ENCODE assay signal across 8 cellular contexts in the genomic region with DNA sequence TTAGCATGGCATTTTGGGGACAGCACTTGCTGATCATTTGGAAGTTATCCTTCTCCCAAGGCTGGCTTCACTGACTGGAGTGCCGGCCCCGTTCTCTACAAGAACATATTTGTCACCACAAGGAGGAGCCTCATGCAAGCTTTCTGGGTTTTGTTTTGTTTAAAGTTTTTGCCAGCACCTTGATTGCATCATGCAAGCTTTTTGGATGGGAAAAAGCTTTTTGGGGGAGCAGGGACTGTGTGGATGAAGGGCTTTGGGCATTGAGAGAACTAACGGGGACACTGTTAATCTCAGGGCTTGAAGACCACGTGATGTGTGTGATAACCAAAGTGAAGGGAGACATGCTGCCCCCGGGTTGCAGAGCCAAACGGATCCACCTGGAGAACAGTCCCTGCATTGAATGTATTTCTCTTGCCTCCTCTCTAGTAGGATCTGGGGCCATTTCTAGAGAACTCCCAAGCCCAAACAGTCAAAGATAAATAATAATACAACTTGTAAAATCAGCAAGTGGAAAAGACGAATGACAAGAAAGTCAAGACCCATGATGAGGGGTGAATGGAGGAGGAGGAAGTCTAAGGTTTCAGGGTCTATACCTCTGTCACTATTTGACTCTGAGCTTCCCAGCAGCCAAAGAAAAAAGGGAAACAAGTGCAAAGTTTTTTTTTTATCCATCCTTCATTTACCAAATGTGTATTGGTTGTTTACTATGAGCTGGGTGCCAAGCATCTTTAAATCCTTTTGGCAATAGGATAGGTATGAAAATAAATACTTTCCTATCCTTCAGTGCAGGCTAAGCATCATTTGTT. TPM values are rescaled to one million over a fixed set of nuclear protein-coding genes. Genes with fewer than 3 reads are reported as not detected.
DNase-seq lines count a peak whose midpoint lies in the region; ATAC-seq and TF ChIP-seq lines count a peak whose summit lies in the region.

No MANE protein-coding gene starts in this region.

- H3K79me2 ChIP-seq in KMS-11 (ENCODE audit: insufficient read depth, low read depth) = no peaks in the 10 kb centered on the region

- DNase-seq in DMS153 treated with DMSO at 0.1 percent for 48 hours (lab: John Stamatoyannopoulos, UW; ENCODE audit: unreplicated experiment) (peak; percentile 20), DMS153 (lab: John Stamatoyannopoulos, UW) (no peak), adipocyte (ENCODE audit: low read depth) (peak; percentile 49), left lung (no peak)
- no peak for DNase-seq in stimulated activated CD8-positive, alpha-beta memory T cell treated with anti-CD3 and anti-CD28 coated beads, Interleukin-4, amount 100 ng/mL, for 48 hours

- H3K27ac ChIP-seq in KMS-11 (no peak overlapping the region), left lung (no peak overlapping the region)

- intact Hi-C loops in left lung (cut with DNase I) = loop anchor here in 1 of 2 donors (10.0 kb wide), 1 partner anchor 62 kb away; no protein-coding TSS in a partner anchor

- peak overlapping the region; percentile 21; the same call in 1 of the 2 replicates for H2AFZ ChIP-seq in KMS-11 (ENCODE audit: low read depth)

- H3K4me1 ChIP-seq in KMS-11 (ENCODE audit: low read depth, poor library complexity, severe bottlenecking) (peaks cover 9% of the 10 kb centered on the region), adipocyte (ENCODE audit: control insufficient read depth, insufficient read depth, low read length) (peaks cover 4% of the 10 kb centered on the region), left lung (no peaks in the 10 kb centered on the region)

- H3K27me3 ChIP-seq in KMS-11 (ENCODE audit: insufficient read depth, low read depth) (no peaks in the 10 kb centered on the region), adipocyte (replicated peaks; ENCODE audit: control insufficient read depth, insufficient read depth, low read length) (peaks cover 51% of the 10 kb centered on the region), left lung (peaks cover 5 to 89% of the 10 kb centered on the region in 2 donors)

- TF ChIP-seq CTCF in KMS-11 (conservative IDR thresholded peaks at IDR 0.05; ENCODE audit: low read depth, low read length) (peak; percentile 77), left lung (IDR thresholded peaks at IDR 0.05) (peak; percentile 14 to 35)

- H3K9ac ChIP-seq in KMS-11 = no peak overlapping the region
- H3K9ac ChIP-seq in adipocyte (ENCODE audit: low read length) = no peak overlapping the region

- H3K36me3 ChIP-seq in KMS-11 (ENCODE audit: insufficient read depth) (no peaks in the 10 kb centered on the region), adipocyte (ENCODE audit: control insufficient read depth, insufficient read depth, low read length, severe bottlenecking) (no peaks in the 10 kb centered on the region), left lung (no peaks in the 10 kb centered on the region)

- H3K4me2 ChIP-seq in KMS-11 = no peak overlapping the region

- no peak overlapping the region for H3K4me3 ChIP-seq in KMS-11 (IDR thresholded peaks at IDR 0.05; ENCODE audit: insufficient read depth, low read depth, low read length)
- H3K4me3 ChIP-seq in adipocyte (ENCODE audit: low read length) = no peak overlapping the region
- H3K4me3 ChIP-seq in left lung = no peak overlapping the region

- no peaks in the 10 kb centered on the region for H4K20me1 ChIP-seq in KMS-11 (ENCODE audit: insufficient read depth)

- no peaks in the 10 kb centered on the region for H3K9me3 ChIP-seq in adipocyte (ENCODE audit: control insufficient read depth, low read length)
- H3K9me3 ChIP-seq in left lung = no peaks in the 10 kb centered on the region

- no peak for TF ChIP-seq POLR2A in GM18505 (IDR thresholded peaks at IDR 0.05; ENCODE audit: borderline replicate concordance, extremely low read depth, insufficient read depth, insufficient read length)

- ATAC-seq in left lung (peak; percentile 19), GM21367 (IDR thresholded peaks at IDR 0.05; ENCODE audit: unreplicated experiment) (no peak), GM18505 (IDR thresholded peaks at IDR 0.05; ENCODE audit: unreplicated experiment) (no peak)

RNA-seq across cellular contexts. Expression of gene TMEM114, which starts 17.2 kb away (rescaled TPM):
- not detected for total RNA-seq in left lung

RNA-seq across cellular contexts. Expression of gene METTL22, which starts 48.4 kb away (rescaled TPM):
- 10 to 100 TPM; 28.2 to 43.5 TPM for total RNA-seq in left lung

Comparison
In these comparisons a context has a peak if more than half of its experiments do, and no peak if none do; other contexts are left out.
1. DNase-seq: peak in DMS153 treated with DMSO at 0.1 percent for 48 hours (single experiment) and adipocyte (single experiment); none in DMS153 (single experiment), left lung (0 of 2) and stimulated activated CD8-positive, alpha-beta memory T cell treated with anti-CD3 and anti-CD28 coated beads, Interleukin-4, amount 100 ng/mL, for 48 hours (single experiment).